8 cellular contexts compared by ENCODE assay signal in genomic region chr1:145460684-145461083, GRCh38. TPM values are rescaled to one million over a fixed set of nuclear protein-coding genes. Genes with fewer than 3 reads are reported as not detected.
DNase-seq lines count a peak whose midpoint lies in the region; ATAC-seq, FAIRE-seq and TF ChIP-seq lines count a peak whose summit lies in the region.
"Not testable (repeated sequence)": the region's sequence is repeated elsewhere in the genome, so short reads cannot be mapped to it uniquely, and the experiment has no call there.
"Had no signal": no experiment of that assay in that cellular context is flagged by ENCODE, and none has a peak within 500 bp of the region (broad histone marks: within the 10 kb centered on the region; RNA-seq: fewer than 3 reads in every experiment).

No MANE protein-coding gene starts in this region.

- H3K9me3 ChIP-seq in A549; H9 (ENCODE audit: control insufficient read depth, low read depth, low read length); HUES64 (ENCODE audit: insufficient read depth, low read depth, low read length); endodermal cell (ENCODE audit: control insufficient read depth, low read length); kidney (ENCODE audit: control insufficient read depth in 1 of 2, low read length in 2 of 2); sigmoid colon: not testable (repeated sequence)

- H3K9ac ChIP-seq in H9 (ENCODE audit: extremely low read depth, insufficient read length, low read length); HUES64 (ENCODE audit: low read depth, low read length); endodermal cell (ENCODE audit: extremely low read depth, low read length, poor library complexity, severe bottlenecking); kidney (ENCODE audit: low read length in 2 of 2): not testable (repeated sequence)

- CTCF ChIA-PET in A549 (lab: Yijun Ruan, JAX); WTC11 (lab: Charles Lee): not testable (repeated sequence)

- not testable (repeated sequence) for H3K36me3 Mint-ChIP-seq in H9 (ENCODE audit: insufficient read depth in 1 of 3, low read depth in 3 of 3); WTC11; endodermal cell (ENCODE audit: low read depth)

- not testable (repeated sequence) for FAIRE-seq in A549 (lab: Jason Lieb, UNC); kidney (lab: Jason Lieb, UNC)

- not testable (repeated sequence) for H4K91ac ChIP-seq in H9 (ENCODE audit: insufficient read length, low read depth, low read length)

- H3K14ac ChIP-seq in H9 (ENCODE audit: insufficient read depth, low read length) = not testable (repeated sequence)

- H3K4me3 Mint-ChIP-seq in H9 (peak overlapping the region; percentile 67 to 86), WTC11 (peak overlapping the region; percentile 80), endodermal cell (peak overlapping the region; percentile 53)

- not testable (repeated sequence) for DNase-seq in A549 (ENCODE audit: low read depth in 1 of 2, low spot score in 1 of 2); H9; WTC11 (ENCODE audit: low spot score)
- DNase-seq in endodermal cell = peak; percentile 33
- peak; percentile 48 for DNase-seq in kidney
- peak; percentile 50 for DNase-seq in sigmoid colon

- H4K8ac ChIP-seq in H9 (replicated peaks; ENCODE audit: insufficient read length, low read depth, low read length) = not testable (repeated sequence)

- H3K4me1 ChIP-seq in A549; H9 (ENCODE audit: insufficient read depth, low read length); HUES64 (ENCODE audit: insufficient read depth, low read length); endodermal cell (ENCODE audit: control insufficient read depth, insufficient read depth, low read length); kidney (ENCODE audit: control insufficient read depth in 1 of 2, insufficient read depth in 1 of 2, low read depth in 1 of 2, low read length in 2 of 2); sigmoid colon: not testable (repeated sequence)

- H3K56ac ChIP-seq in H9 (ENCODE audit: insufficient read length, low read depth, low read length) = not testable (repeated sequence)

- TF ChIP-seq CTCF in A549 (IDR thresholded peaks at IDR 0.05); H9 (conservative IDR thresholded peaks at IDR 0.05); WTC11 (IDR thresholded peaks at IDR 0.05); endodermal cell (conservative IDR thresholded peaks at IDR 0.05); kidney (IDR thresholded peaks at IDR 0.05; ENCODE audit: borderline replicate concordance, extremely low read depth, insufficient read depth); sigmoid colon (IDR thresholded peaks at IDR 0.05): not testable (repeated sequence)

- not testable (repeated sequence) for TF ChIP-seq EP300 in A549 (IDR thresholded peaks at IDR 0.05); sigmoid colon (IDR thresholded peaks at IDR 0.05)

- peak overlapping the region in 1 of 2 experiments; percentile 77; a peak in 3 of 6 replicates for H3K27ac ChIP-seq in A549
- not testable (repeated sequence) for H3K27ac ChIP-seq in H9 (ENCODE audit: insufficient read length, low read depth, low read length); HUES64 (ENCODE audit: low read depth, low read length); endodermal cell (ENCODE audit: low read depth, low read length); kidney (ENCODE audit: low read depth in 2 of 2, low read length in 2 of 2); sigmoid colon

- H3K27ac Mint-ChIP-seq in H9, WTC11, endodermal cell: not testable (repeated sequence)

- not testable (repeated sequence) for ATAC-seq in A549, WTC11

- not testable (repeated sequence) for H2BK12ac ChIP-seq in H9 (ENCODE audit: insufficient read length, low read depth, low read length)

- not testable (repeated sequence) for H3K4me1 Mint-ChIP-seq in H9, WTC11, endodermal cell

- H3K27me3 ChIP-seq in H9 (ENCODE audit: insufficient read depth, low read length); endodermal cell (ENCODE audit: control insufficient read depth, insufficient read depth, low read length, poor library complexity, severe bottlenecking): not testable (repeated sequence)
- H3K27me3 ChIP-seq in HUES64 (ENCODE audit: insufficient read depth, low read length) = peaks cover 18% of the 10 kb centered on the region
- H3K27me3 ChIP-seq in sigmoid colon = peaks cover 0 to 38% (median 13%) of the 10 kb centered on the region in 3 donors

- not testable (repeated sequence) for H3K79me2 ChIP-seq in H9 (ENCODE audit: insufficient read depth, low read length)

- H3K4ac ChIP-seq in H9 (ENCODE audit: low read depth, low read length) = not testable (repeated sequence)

- H3K4me2 ChIP-seq in A549 = peak overlapping the region; percentile 67
- H3K4me2 ChIP-seq in H9 (ENCODE audit: insufficient read depth, insufficient read length, low read length) = not testable (repeated sequence)

- 97% methylated on average over 9 of the region's 10 CpGs for WGBS in A549 (ENCODE audit: missing lambda C conversion rate)
- WGBS in H9 (ENCODE audit: extremely low coverage, insufficient read length, low lambda C conversion rate) = no CpG with 5 or more reads among the region's 10 CpGs
- WGBS in HUES64 = 68% methylated on average over 10 of the region's 10 CpGs
- 77 to 83% methylated on average over 7 to 8 of the region's 10 CpGs for WGBS in endodermal cell (ENCODE audit: insufficient coverage in 1 of 2, insufficient read length in 1 of 2), 2 experiments
- 52 to 83% methylated on average over 9 to 10 of the region's 10 CpGs for WGBS in sigmoid colon, 2 donors

- H3K27me3 Mint-ChIP-seq in H9 (ENCODE audit: low read depth) (peaks cover 38% of the 10 kb centered on the region), WTC11 (ENCODE audit: low read depth) (peaks cover 32% of the 10 kb centered on the region), endodermal cell (ENCODE audit: insufficient read depth) (peaks cover 26% of the 10 kb centered on the region)

- not testable (repeated sequence) for H3K36me3 ChIP-seq in HUES64 (ENCODE audit: insufficient read depth, low read length); endodermal cell (ENCODE audit: control insufficient read depth, insufficient read depth, low read length); kidney (ENCODE audit: control insufficient read depth in 1 of 2, insufficient read depth in 2 of 2, low read length in 2 of 2); sigmoid colon

- H2BK20ac ChIP-seq in H9 (ENCODE audit: low read depth, low read length, poor library complexity, severe bottlenecking) = not testable (repeated sequence)

- H4K20me1 ChIP-seq in H9 (ENCODE audit: control insufficient read depth, insufficient read depth, insufficient read length) = not testable (repeated sequence)

- POLR2A ChIA-PET in A549 (lab: Yijun Ruan, JAX); WTC11 (lab: Charles Lee): not testable (repeated sequence)

- H2AFZ ChIP-seq in H9 (ENCODE audit: low read length) = not testable (repeated sequence)

- H3K4me3 ChIP-seq in A549 (peak overlapping the region; percentile 46; the same call in 2 of the 3 replicates), HUES64 (ENCODE audit: low read length) (peak overlapping the region; percentile 27; the same call in 1 of the 2 replicates)
- H3K4me3 ChIP-seq in endodermal cell (ENCODE audit: low read length); kidney (ENCODE audit: low read length in 2 of 2); sigmoid colon: not testable (repeated sequence)

- H4K5ac ChIP-seq in H9 (ENCODE audit: insufficient read length, low read depth, low read length) = not testable (repeated sequence)

- intact Hi-C loops in kidney (cut with DNase I); sigmoid colon (cut with DNase I): not testable (repeated sequence)

- H2BK120ac ChIP-seq in H9 (ENCODE audit: low read depth, low read length, poor library complexity, severe bottlenecking) = not testable (repeated sequence)

- not testable (repeated sequence) for H2AK5ac ChIP-seq in H9 (ENCODE audit: insufficient read length, low read length)

- H3K79me1 ChIP-seq in H9 (ENCODE audit: insufficient read depth, low read depth, low read length, poor library complexity, severe bottlenecking) = not testable (repeated sequence)

- not testable (repeated sequence) for TF ChIP-seq POLR2A in A549 (IDR thresholded peaks at IDR 0.05; ENCODE audit: low read length); sigmoid colon (IDR thresholded peaks at IDR 0.05)

- TF ChIP-seq RAD21 in A549 (conservative IDR thresholded peaks at IDR 0.05 in 1 of 2, IDR thresholded peaks at IDR 0.05 in 1 of 2) = not testable (repeated sequence)

- not testable (repeated sequence) for H3K18ac ChIP-seq in H9 (ENCODE audit: insufficient read length, low read depth, low read length)

- H2BK15ac ChIP-seq in H9 (ENCODE audit: low read depth, low read length) = not testable (repeated sequence)

- H3T11ph ChIP-seq in H9 (ENCODE audit: low read length) = not testable (repeated sequence)

- not testable (repeated sequence) for H2BK5ac ChIP-seq in H9 (ENCODE audit: insufficient read length, low read length)

- H3K23me2 ChIP-seq in H9 (ENCODE audit: insufficient read length, low read depth, low read length, poor library complexity, severe bottlenecking) = not testable (repeated sequence)

- H3K9me3 Mint-ChIP-seq in H9, WTC11, endodermal cell: not testable (repeated sequence)

- H3K23ac ChIP-seq in H9 (ENCODE audit: insufficient read length, low read depth, low read length) = not testable (repeated sequence)

RNA-seq across cellular contexts. Expression of gene NBPF20, which starts 35.3 kb away (rescaled TPM):
- polyA plus RNA-seq in A549 (2011; rRNA removed) (5.1 and 5.5 TPM in 2 replicates), A549 (2017; fragmentation: RNase III; extraction: RNeasy Plus Mini Kit Qiagen cat#74134 plus additional on column Dnase treatment) (1.3 to 1.6 TPM (median 1.5 TPM) in 3 replicates), kidney (ENCODE audit: insufficient read depth, low read depth, low replicate concordance) (0.69 TPM), sigmoid colon (1 to 10 TPM in 1 of 3 donors, under 1 TPM in 2; under 0.01 to 1.4 (median 0.46) TPM)
- 1.2 and 1.3 TPM in 2 replicates for polyA plus RNA-seq in A549 (2012; cell fraction: cytosol; rRNA removed)
- 3.2 and 3.8 TPM in 2 replicates for polyA plus RNA-seq in A549 (2012; cell fraction: nucleus; rRNA removed)
- polyA minus RNA-seq in A549 (2011; rRNA and poly(A)+ RNA removed) = 5.7 and 5.9 TPM in 2 replicates
- total RNA-seq in H9 (2021) (0.22 and 0.28 TPM in 2 replicates), WTC11 (2021) (0.44 to 0.69 TPM (median 0.66 TPM) in 3 replicates), endodermal cell (1 to 10 TPM; 5.2 to 6.9 TPM), kidney (3.8 TPM), sigmoid colon (1 to 10 TPM in 2 of 4 donors, under 1 TPM in 2; 0.36 to 2.2 (median 1.2) TPM)
- polyA plus RNA-seq in HUES64 (2013, experiment 1 of 2) = 0.25 TPM
- 0.38 TPM for polyA plus RNA-seq in HUES64 (2013, experiment 2 of 2)
- polyA plus RNA-seq in endodermal cell (2013, experiment 1 of 2) = 0.93 TPM
- 1.8 TPM for polyA plus RNA-seq in endodermal cell (2013, experiment 2 of 2)
- polyA plus RNA-seq: CD14-positive monocyte had no signal
